19 cellular contexts compared by ENCODE assay signal in genomic region chr12:50287271-50287670, GRCh38.
"Had no signal": no experiment of that assay in that cellular context is flagged by ENCODE, and none has a peak within 500 bp of the region (broad histone marks: within the 10 kb centered on the region; RNA-seq: fewer than 3 reads in every experiment).

No MANE protein-coding gene starts in this region.

- H3K36me3 ChIP-seq: MG63 had no signal

- H3K27me3 ChIP-seq: MG63 had no signal

- H3K4me2 ChIP-seq: SK-N-SH had no signal

- H3K9ac ChIP-seq: SK-N-SH had no signal

- H3K4me3 ChIP-seq: MG63 had no signal

- DNase-seq: KBM-7, MG63, NCI-H1092, NCI-H1105 treated with DMSO at 0.1 percent for 48 hours, NCI-H1436, NCI-H187, NCI-H2029, NCI-H2081 treated with DMSO at 0.1 percent for 48 hours, NCI-H2171, NCI-H226, NCI-H446, NCI-H510A, NCI-H524 treated with DMSO at 0.1 percent for 48 hours, NCI-H69, NCI-H774, Right ventricle myocardium superior, RPMI8226, SK-N-SH had no signal

- FAIRE-seq: RCC 7860 had no signal
